Comparison of ENCODE assay signal across 8 cellular contexts in genomic region chr10:88986549-88987242, GRCh38. TPM values are rescaled to one million over a fixed set of nuclear protein-coding genes. Genes with fewer than 3 reads are reported as not detected.
DNase-seq lines count a peak whose midpoint lies in the region; TF ChIP-seq lines count a peak whose summit lies in the region.

No MANE protein-coding gene starts in this region.

- intact Hi-C loops in stomach (cut with DNase I; ENCODE audit: low total_unique reads) = no loop called here

- no peaks in the 10 kb centered on the region for H3K9me3 ChIP-seq in SJCRH30 (replicated peaks)
- H3K9me3 ChIP-seq in stomach = no peaks in the 10 kb centered on the region

- no peak for TF ChIP-seq EP300 in stomach (IDR thresholded peaks at IDR 0.05)

- no peaks in the 10 kb centered on the region; the same call in 1 of the 2 replicates for H3K27me3 ChIP-seq in SJCRH30
- H3K27me3 ChIP-seq in stomach = no peaks in the 10 kb centered on the region

- H3K4me3 ChIP-seq in SJCRH30 = no peak overlapping the region
- no peak overlapping the region for H3K4me3 ChIP-seq in foreskin fibroblast (ENCODE audit: low read depth in 1 of 2, low read length in 2 of 2)
- H3K4me3 ChIP-seq in stomach = no peak overlapping the region

- DNase-seq in AG08395 (ENCODE audit: low spot score) = peak; percentile 11
- DNase-seq in GM10266 (ENCODE audit: extremely low spot score) = peak; percentile 45
- DNase-seq in SJCRH30 = peak; percentile 4 to 35
- peak; percentile 29 to 77 for DNase-seq in foreskin fibroblast
- DNase-seq in stomach = peak; percentile 33
- DNase-seq in NCI-H226 = no peak
- DNase-seq in dedifferentiated amniotic fluid mesenchymal stem cell (ENCODE audit: extremely low spot score) = no peak
- no peak for DNase-seq in SIG-M5 (lab: John Stamatoyannopoulos, UW)

- TF ChIP-seq POLR2A in stomach (IDR thresholded peaks at IDR 0.05) = no peak

- H3K4me1 ChIP-seq in SJCRH30 = no peaks in the 10 kb centered on the region
- H3K4me1 ChIP-seq in stomach = peaks cover 13 to 74% (median 42%) of the 10 kb centered on the region in 4 donors

- peak; percentile 63 for TF ChIP-seq CTCF in GM10266 (IDR thresholded peaks at IDR 0.05; ENCODE audit: control insufficient read depth, insufficient read depth, low read depth, missing control alignments)
- TF ChIP-seq CTCF in foreskin fibroblast (IDR thresholded peaks at IDR 0.05; ENCODE audit: low read depth, low read length) = peak; percentile 67
- peak in 5 of 7 experiments; percentile 48 to 79 (median 72) for TF ChIP-seq CTCF in stomach (IDR thresholded peaks at IDR 0.05)

- H3K27ac ChIP-seq in SJCRH30 (no peak overlapping the region), stomach (peak overlapping the region in 3 of 5 donors; percentile 30 to 99 (median 97))

- H3K36me3 ChIP-seq in SJCRH30 (no peaks in the 10 kb centered on the region), stomach (no peaks in the 10 kb centered on the region)

- WGBS in stomach, 5 donors = 10 to 16% (median 15%) methylated on average over 2 of the region's 2 CpGs

RNA-seq across cellular contexts. Expression of gene FAS, which starts 3.9 kb away (rescaled TPM):
- 0.48 and 0.75 TPM in 2 replicates for total RNA-seq in SJCRH30 (2014; rRNA removed; shearing (Covaris generic))
- 100 to 1,000 TPM in 1 of 5 donors, 10 to 100 TPM in 3, not detected in 1; 19.3 to 107 (median 46.2) TPM for total RNA-seq in stomach
- 1 to 10 TPM; 5.0 to 8.4 (median 5.6) TPM for polyA plus RNA-seq in stomach

RNA-seq across cellular contexts. Expression of gene ACTA2, which starts 34.1 kb away (rescaled TPM):
- total RNA-seq in SJCRH30 (2014; rRNA removed; shearing (Covaris generic)) = 0.48 and 0.95 TPM in 2 replicates
- 1,000 to 10,000 TPM in 3 of 5 donors, 100 to 1,000 TPM in 2; 662 to 3,169 (median 1,551) TPM for total RNA-seq in stomach
- polyA plus RNA-seq in stomach = 1,000 to 10,000 TPM in 1 of 3 donors, 100 to 1,000 TPM in 2; 233 to 1,186 (median 339) TPM

Comparison
In these comparisons a context has a peak if more than half of its experiments do, and no peak if none do; other contexts are left out.
1. DNase-seq: peak in AG08395 (single experiment), GM10266 (single experiment), SJCRH30 (2 of 2), foreskin fibroblast (2 of 2) and stomach (single experiment); none in NCI-H226 (single experiment), dedifferentiated amniotic fluid mesenchymal stem cell (single experiment) and SIG-M5 (single experiment).
2. RNA of gene ACTA2, which starts 34.1 kb away (total RNA-seq): 662 to 3,169 TPM in stomach; 0.48 to 0.95 TPM in SJCRH30; every median in the first group is over 100 times any median in the second.
3. Peak in every context shown above with its lines, with median percentiles within 50 percentile points of each other: CTCF ChIP-seq.